Comparison of ENCODE assay signal across 19 cellular contexts in genomic region chr3:47006145-47006651, GRCh38. TPM values are rescaled to one million over a fixed set of nuclear protein-coding genes. Genes with fewer than 3 reads are reported as not detected.
A peak's percentile ranks its signal among the peaks of the same experiment; 100 is the strongest.
DNase-seq lines count a peak whose midpoint lies in the region; ATAC-seq, FAIRE-seq and TF ChIP-seq lines count a peak whose summit lies in the region.
"Had no signal": no experiment of that assay in that cellular context is flagged by ENCODE, and none has a peak within 500 bp of the region (broad histone marks: within the 10 kb centered on the region; RNA-seq: fewer than 3 reads in every experiment).

No MANE protein-coding gene starts in this region.

- H3K79me2 ChIP-seq in HepG2 (ENCODE audit: insufficient read depth, low read length): no peaks in the 10 kb centered on the region

- in situ Hi-C loops in HepG2 (cut with HindIII; ENCODE audit: extremely low pct_ligation_motif_present, low pct_unique_long_range_greater_than_20kb): no loop called here

- POLR2A ChIA-PET in HepG2 (lab: Yijun Ruan, JAX): interaction anchor here (1.0 kb wide), 1 partner anchor 29 kb away, joined by 4 read pairs; the partner anchor contains the start of gene CCDC12

- TF ChIP-seq CTCF in coronary artery (IDR thresholded peaks at IDR 0.05): no peak
- TF ChIP-seq CTCF in HepG2 (CRISPR knock-in tag; IDR thresholded peaks at IDR 0.05): no peak

- intact Hi-C loops in HepG2 (cut with micrococcal nuclease; ENCODE audit: unreplicated experiment): no loop called here

- H3K4me2 ChIP-seq in HepG2 (ENCODE audit: low read depth, low read length): no peak overlapping the region

- peaks cover 2% of the 10 kb centered on the region for H3K4me1 Mint-ChIP-seq in T-helper 2 cell treated with Interferon-gamma antibody and Interleukin-4, amounts not matched to agents 5 μg/mL and 100 μg/mL, for 36 hours (ENCODE audit: low read depth)

- 96% methylated on average over 8 of the region's 9 CpGs for WGBS in HepG2 (ENCODE audit: low lambda C conversion rate)

- H3K9ac ChIP-seq in HepG2 (ENCODE audit: insufficient read depth, low read depth, low read length): no peak overlapping the region

- H3K4me3 Mint-ChIP-seq in T-helper 2 cell treated with Interferon-gamma antibody and Interleukin-4, amounts not matched to agents 5 μg/mL and 100 μg/mL, for 36 hours: no peak overlapping the region

- no TSS peak for BruUV-seq in HepG2 (replicated peaks; lab: Mats Ljungman, UMichigan)

- no peaks in the 10 kb centered on the region for H3K9me3 Mint-ChIP-seq in T-helper 2 cell treated with Interferon-gamma antibody and Interleukin-4, amounts not matched to agents 5 μg/mL and 100 μg/mL, for 36 hours
- H3K9me3 Mint-ChIP-seq: CD4-positive, CD25-positive, alpha-beta regulatory T cell had no signal

- H3K4me3 ChIP-seq in coronary artery (no peak overlapping the region), HepG2 (replicated peaks in 1 of 3; ENCODE audit: insufficient read depth in 1 of 3, low read depth in 2 of 3, low read length in 3 of 3) (no peak overlapping the region)

- DNase-seq in 8988T (peak; percentile 54), HuH-7.5 (ENCODE audit: low spot score) (peak; percentile 9), coronary artery (ENCODE audit: low spot score) (peak; percentile 61), HepG2 (ENCODE audit: low spot score) (no peak), NCI-H2171 treated with DMSO at 0.1 percent for 48 hours (lab: John Stamatoyannopoulos, UW) (no peak)
- DNase-seq in T-helper 2 cell treated with Interferon-gamma antibody and Interleukin-4, amounts not matched to agents 5 μg/mL and 100 μg/mL, for 36 hours (ENCODE audit: low spot score): no peak
- DNase-seq: AML-193; CD4-positive, CD25-positive, alpha-beta regulatory T cell; DMS79 treated with DMSO at 0.1 percent for 48 hours; GDM1; KG1; NCI-H1092 treated with DMSO at 0.1 percent for 48 hours; NCI-H187; NCI-H510A treated with DMSO at 0.1 percent for 48 hours had no signal

- FAIRE-seq in HepG2 (lab: Jason Lieb, UNC): no peak
- FAIRE-seq: D721Med, HTR-8/SVneo had no signal

- H3K36me3 Mint-ChIP-seq in T-helper 2 cell treated with Interferon-gamma antibody and Interleukin-4, amounts not matched to agents 5 μg/mL and 100 μg/mL, for 36 hours (ENCODE audit: low read depth): peaks cover 54% of the 10 kb centered on the region

- peaks cover 8 to 28% of the 10 kb centered on the region in 2 experiments for H3K36me3 ChIP-seq in HepG2 (replicated peaks in 1 of 2; ENCODE audit: control insufficient read depth in 1 of 2, insufficient read depth in 2 of 2, low read length in 2 of 2)

- CTCF ChIA-PET in HepG2 (lab: Yijun Ruan, JAX; ENCODE audit: low intra/inter-chr PET ratio, low total read pairs): no interaction called here

- TF ChIP-seq EP300 in HepG2 (IDR thresholded peaks at IDR 0.05; ENCODE audit: low read depth in 2 of 2, low read length in 2 of 2): no peak
- TF ChIP-seq EP300 in HepG2 (CRISPR knock-in tag; IDR thresholded peaks at IDR 0.05; ENCODE audit: borderline replicate concordance): no peak

- ATAC-seq in HepG2: no peak
- ATAC-seq in HG03520 (IDR thresholded peaks at IDR 0.05; ENCODE audit: unreplicated experiment): no peak
- no peak for ATAC-seq in GM21528 (IDR thresholded peaks at IDR 0.05; ENCODE audit: low FRiP score, unreplicated experiment)
- ATAC-seq: HCT116 had no signal

- no peak for TF ChIP-seq RAD21 in HepG2 (CRISPR knock-in tag; IDR thresholded peaks at IDR 0.05)

- no peaks in the 10 kb centered on the region for H4K20me1 ChIP-seq in HepG2 (ENCODE audit: insufficient read depth, low read length)

- no peak for TF ChIP-seq POLR2A in HepG2 (IDR thresholded peaks at IDR 0.05; ENCODE audit: insufficient read depth in 1 of 2, low read depth in 2 of 2, low read length in 2 of 2)

- H3K27ac ChIP-seq in coronary artery (no peak overlapping the region), HepG2 (ENCODE audit: extremely low read length, insufficient read depth, low read length) (no peak overlapping the region)

- H3K27ac Mint-ChIP-seq in T-helper 2 cell treated with Interferon-gamma antibody and Interleukin-4, amounts not matched to agents 5 μg/mL and 100 μg/mL, for 36 hours: no peak overlapping the region

- no peaks in the 10 kb centered on the region for H3K27me3 Mint-ChIP-seq in T-helper 2 cell treated with Interferon-gamma antibody and Interleukin-4, amounts not matched to agents 5 μg/mL and 100 μg/mL, for 36 hours (ENCODE audit: low read depth)
- H3K27me3 Mint-ChIP-seq: CD4-positive, CD25-positive, alpha-beta regulatory T cell had no signal

- H2AFZ ChIP-seq in HepG2 (ENCODE audit: low read length): no peak overlapping the region

- H3K4me1 ChIP-seq in HepG2 (ENCODE audit: insufficient read depth, low read length): no peaks in the 10 kb centered on the region; the same call in 1 of the 2 replicates

- no peaks in the 10 kb centered on the region for H3K9me3 ChIP-seq in HepG2 (ENCODE audit: low read length)

- no peaks in the 10 kb centered on the region for H3K27me3 ChIP-seq in HepG2 (ENCODE audit: control insufficient read depth in 1 of 2, insufficient read depth in 2 of 2, low read length in 2 of 2)

TF ChIP-seq in HepG2, 621 proteins besides CTCF, POLR2A, EP300 and RAD21:
- TF ChIP-seq ZMYM3 (CRISPR knock-in tag; IDR thresholded peaks at IDR 0.05): peak; percentile 45; the same call in 1 of the 2 replicates
- TF ChIP-seq KDM3A (CRISPR knock-in tag; IDR thresholded peaks at IDR 0.05; ENCODE audit: low read depth): no peak
- TF ChIP-seq NRL (CRISPR knock-in tag; IDR thresholded peaks at IDR 0.05; ENCODE audit: borderline replicate concordance): no peak
- no peak for TF ChIP-seq ERF (CRISPR knock-in tag; IDR thresholded peaks at IDR 0.05)
- peak; percentile 89 for TF ChIP-seq ZNF629 (CRISPR knock-in tag; conservative IDR thresholded peaks at IDR 0.05)

RNA-seq across cellular contexts. Expression of gene NBEAL2, which starts 26.7 kb away (rescaled TPM):
- total RNA-seq in HepG2 (2016; rRNA removed; fragmentation: Illumina TruSeq; extraction: Trizol): 6.0 and 9.7 TPM in 2 replicates
- total RNA-seq in HepG2 (2016; cell fraction: cytosol; rRNA removed; fragmentation: Illumina TruSeq; extraction: Trizol; ENCODE audit: low read depth): 1.8 and 2.7 TPM in 2 replicates
- 6.0 and 8.3 TPM in 2 replicates for total RNA-seq in HepG2 (2016; cell fraction: insoluble cytoplasmic fraction; rRNA removed; fragmentation: Illumina TruSeq; extraction: Trizol)
- total RNA-seq in HepG2 (2016; cell fraction: membrane; rRNA removed; fragmentation: Illumina TruSeq; extraction: Trizol): 4.1 and 4.3 TPM in 2 replicates
- 14.8 and 19.9 TPM in 2 replicates for total RNA-seq in HepG2 (2016; cell fraction: nucleus; rRNA removed; fragmentation: Illumina TruSeq; extraction: Trizol)
- 12.4 and 15.8 TPM in 2 replicates for polyA plus RNA-seq in HepG2 (2011; rRNA removed)
- polyA plus RNA-seq in HepG2 (2011; cell fraction: cytosol; rRNA removed): 3.6 and 4.9 TPM in 2 replicates
- 222 and 246 TPM in 2 replicates for polyA plus RNA-seq in HepG2 (2011; cell fraction: nucleus; rRNA removed)
- 7.9 and 16.7 TPM in 2 replicates for polyA plus RNA-seq in HepG2 (2012)
- 0.67 and 0.80 TPM in 2 replicates for polyA plus RNA-seq in HepG2 (2016; cell fraction: cytosol; fragmentation: Illumina TruSeq; extraction: Trizol; ENCODE audit: low read depth)
- polyA plus RNA-seq in HepG2 (2016; cell fraction: insoluble cytoplasmic fraction; fragmentation: Illumina TruSeq; extraction: Trizol; ENCODE audit: low read depth): 6.4 and 7.7 TPM in 2 replicates
- 1.5 and 1.8 TPM in 2 replicates for polyA plus RNA-seq in HepG2 (2016; cell fraction: membrane; fragmentation: Illumina TruSeq; extraction: Trizol; ENCODE audit: low read depth)
- polyA plus RNA-seq in HepG2 (2016; cell fraction: nucleus; fragmentation: Illumina TruSeq; extraction: Trizol; ENCODE audit: insufficient read depth, low read depth): 69.9 and 76.5 TPM in 2 replicates
- polyA minus RNA-seq in HepG2 (2011; rRNA and poly(A)+ RNA removed; ENCODE audit: low replicate concordance): 8.9 and 19.6 TPM in 2 replicates
- 2.9 and 3.9 TPM in 2 replicates for polyA minus RNA-seq in HepG2 (2011; cell fraction: cytosol; rRNA and poly(A)+ RNA removed)
- polyA minus RNA-seq in HepG2 (2011; cell fraction: nucleus; rRNA and poly(A)+ RNA removed): 18.7 and 21.3 TPM in 2 replicates

RNA-seq across cellular contexts. Expression of gene CCDC12, which starts 29.7 kb away (rescaled TPM):
- total RNA-seq in HepG2 (2016; rRNA removed; fragmentation: Illumina TruSeq; extraction: Trizol): 49.5 and 55.2 TPM in 2 replicates
- 28.7 and 32.4 TPM in 2 replicates for total RNA-seq in HepG2 (2016; cell fraction: cytosol; rRNA removed; fragmentation: Illumina TruSeq; extraction: Trizol; ENCODE audit: low read depth)
- total RNA-seq in HepG2 (2016; cell fraction: insoluble cytoplasmic fraction; rRNA removed; fragmentation: Illumina TruSeq; extraction: Trizol): 52.2 and 56.9 TPM in 2 replicates
- 27.1 and 29.7 TPM in 2 replicates for total RNA-seq in HepG2 (2016; cell fraction: membrane; rRNA removed; fragmentation: Illumina TruSeq; extraction: Trizol)
- 28.6 and 32.0 TPM in 2 replicates for total RNA-seq in HepG2 (2016; cell fraction: nucleus; rRNA removed; fragmentation: Illumina TruSeq; extraction: Trizol)
- 28.9 and 30.1 TPM in 2 replicates for polyA plus RNA-seq in HepG2 (2011; rRNA removed)
- polyA plus RNA-seq in HepG2 (2011; cell fraction: cytosol; rRNA removed): 32.7 and 35.6 TPM in 2 replicates
- 40.0 and 40.6 TPM in 2 replicates for polyA plus RNA-seq in HepG2 (2011; cell fraction: nucleus; rRNA removed)
- 26.3 and 31.7 TPM in 2 replicates for polyA plus RNA-seq in HepG2 (2012)
- polyA plus RNA-seq in HepG2 (2016; cell fraction: cytosol; fragmentation: Illumina TruSeq; extraction: Trizol; ENCODE audit: low read depth): 14.7 and 15.4 TPM in 2 replicates
- 73.4 and 79.9 TPM in 2 replicates for polyA plus RNA-seq in HepG2 (2016; cell fraction: insoluble cytoplasmic fraction; fragmentation: Illumina TruSeq; extraction: Trizol; ENCODE audit: low read depth)
- polyA plus RNA-seq in HepG2 (2016; cell fraction: membrane; fragmentation: Illumina TruSeq; extraction: Trizol; ENCODE audit: low read depth): 18.7 and 18.8 TPM in 2 replicates
- polyA plus RNA-seq in HepG2 (2016; cell fraction: nucleus; fragmentation: Illumina TruSeq; extraction: Trizol; ENCODE audit: insufficient read depth, low read depth): 55.2 TPM in 2 replicates
- 53.2 and 59.2 TPM in 2 replicates for polyA minus RNA-seq in HepG2 (2011; rRNA and poly(A)+ RNA removed; ENCODE audit: low replicate concordance)
- polyA minus RNA-seq in HepG2 (2011; cell fraction: cytosol; rRNA and poly(A)+ RNA removed): 9.3 and 12.2 TPM in 2 replicates
- 41.3 and 55.9 TPM in 2 replicates for polyA minus RNA-seq in HepG2 (2011; cell fraction: nucleus; rRNA and poly(A)+ RNA removed)

Comparison
In these comparisons a context has a peak if more than half of its experiments do, and no peak if none do; other contexts are left out.
1. DNase-seq: peak in 8988T (single experiment), HuH-7.5 (single experiment) and coronary artery (single experiment); none in HepG2 (single experiment), T-helper 2 cell treated with Interferon-gamma antibody and Interleukin-4, amounts not matched to agents 5 μg/mL and 100 μg/mL, for 36 hours (single experiment) and NCI-H2171 treated with DMSO at 0.1 percent for 48 hours (single experiment).